Comparison of ENCODE assay signal across 22 cellular contexts in genomic region chr20:36368869-36369268, GRCh38.
"Had no signal": no experiment of that assay in that cellular context is flagged by ENCODE, and none has a peak within 500 bp of the region (broad histone marks: within the 10 kb centered on the region; RNA-seq: fewer than 3 reads in every experiment).

No MANE protein-coding gene starts in this region.

- H3K36me3 ChIP-seq: gastrocnemius medialis, neutrophil, prostate gland, sigmoid colon, thoracic aorta, tibial nerve, upper lobe of right lung, uterus had no signal

- H3K27ac ChIP-seq: coronary artery, epithelial cell of prostate, gastrocnemius medialis, neutrophil, parathyroid adenoma, prostate gland, sigmoid colon, thoracic aorta, tibial nerve, upper lobe of right lung, uterus had no signal

- H3K4me1 ChIP-seq: gastrocnemius medialis, parathyroid adenoma, prostate gland, sigmoid colon, tibial nerve, upper lobe of right lung, uterus had no signal

- H2AFZ ChIP-seq: parathyroid adenoma had no signal

- H3K9ac ChIP-seq: parathyroid adenoma had no signal

- H3K4me3 Mint-ChIP-seq: effector memory CD8-positive, alpha-beta T cell; natural killer cell; stimulated activated effector memory CD8-positive, alpha-beta T cell treated with anti-CD3 and anti-CD28 coated beads, Interleukin-12 subunit alpha, Interleukin-12 subunit beta, amount 100 ng/mL, for 72 hours had no signal

- H3K36me3 Mint-ChIP-seq: natural killer cell; stimulated activated effector memory CD8-positive, alpha-beta T cell treated with anti-CD3 and anti-CD28 coated beads, Interleukin-12 subunit alpha, Interleukin-12 subunit beta, amount 100 ng/mL, for 72 hours had no signal

- H3K79me2 ChIP-seq: parathyroid adenoma had no signal

- H3K9me3 Mint-ChIP-seq: effector memory CD8-positive, alpha-beta T cell; natural killer cell; stimulated activated effector memory CD8-positive, alpha-beta T cell treated with anti-CD3 and anti-CD28 coated beads, Interleukin-12 subunit alpha, Interleukin-12 subunit beta, amount 100 ng/mL, for 72 hours had no signal

- H3K9me3 ChIP-seq: gastrocnemius medialis, neutrophil, prostate gland, sigmoid colon, thoracic aorta, tibial nerve, upper lobe of right lung, uterus had no signal

- H3K27me3 ChIP-seq: tibial nerve, upper lobe of right lung, uterus had no signal

- H3K4me1 Mint-ChIP-seq: natural killer cell; stimulated activated effector memory CD8-positive, alpha-beta T cell treated with anti-CD3 and anti-CD28 coated beads, Interleukin-12 subunit alpha, Interleukin-12 subunit beta, amount 100 ng/mL, for 72 hours had no signal

- DNase-seq: dermis blood vessel endothelial cell; effector memory CD8-positive, alpha-beta T cell; foreskin fibroblast; gastrocnemius medialis; kidney; natural killer cell; right cardiac atrium; sigmoid colon; stimulated activated CD4-positive, alpha-beta T cell treated with anti-CD3 and anti-CD28 coated beads, Interleukin-2, amount 100 ng/mL, for 24 hours; stimulated activated CD4-positive, alpha-beta T cell treated with anti-CD3 and anti-CD28 coated beads, Interleukin-4, amount 100 ng/mL, for 24 hours; stimulated activated naive CD4-positive, alpha-beta T cell treated with Interleukin-2 at 50 U/mL for 16 hours; substantia nigra; upper lobe of right lung; uterus had no signal

- H3K27ac Mint-ChIP-seq: effector memory CD8-positive, alpha-beta T cell; natural killer cell; stimulated activated effector memory CD8-positive, alpha-beta T cell treated with anti-CD3 and anti-CD28 coated beads, Interleukin-12 subunit alpha, Interleukin-12 subunit beta, amount 100 ng/mL, for 72 hours had no signal

- H3K4me3 ChIP-seq: coronary artery, gastrocnemius medialis, prostate gland, sigmoid colon, thoracic aorta, tibial nerve, upper lobe of right lung, uterus had no signal
